Comparison of ENCODE assay signal across 16 cellular contexts in the genomic region with DNA sequence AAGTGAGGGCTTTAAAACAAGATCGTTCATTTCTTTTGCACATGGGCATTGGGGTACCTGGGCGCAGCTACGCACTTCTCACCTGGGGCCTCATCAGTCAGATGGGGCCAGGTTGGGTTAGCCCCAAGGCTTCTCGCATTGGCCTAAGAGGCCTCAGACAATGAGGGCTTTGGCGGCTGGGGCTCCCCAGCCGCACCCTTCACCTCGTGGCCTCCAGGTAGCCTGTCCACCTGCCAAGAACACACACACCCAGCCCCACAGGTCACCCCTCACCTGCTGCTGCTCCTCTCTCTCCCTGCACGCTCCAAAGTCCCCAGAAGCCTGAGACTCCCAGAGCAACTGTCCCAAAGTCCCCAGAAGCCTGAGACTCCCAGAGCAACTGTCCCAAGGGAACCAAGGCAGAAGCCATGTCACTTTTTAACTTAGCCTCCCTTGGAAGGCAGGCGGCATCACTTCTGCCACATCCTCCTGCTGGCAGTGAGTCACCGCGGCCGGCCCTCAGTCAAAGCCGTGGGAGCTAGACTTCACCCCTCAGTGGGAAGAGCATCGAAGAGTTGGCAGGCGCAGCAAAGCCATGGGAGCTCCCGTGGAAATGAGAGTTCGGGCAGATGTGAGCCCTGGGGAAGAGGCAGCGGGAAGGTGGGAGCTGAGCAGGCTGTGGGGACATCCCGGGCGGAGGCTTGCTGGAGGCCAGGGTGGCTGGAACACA.
A peak's percentile ranks its signal among the peaks of the same experiment; 100 is the strongest.
DNase-seq lines count a peak whose midpoint lies in the region; ATAC-seq and TF ChIP-seq lines count a peak whose summit lies in the region.
"Had no signal": no experiment of that assay in that cellular context is flagged by ENCODE, and none has a peak within 500 bp of the region (broad histone marks: within the 10 kb centered on the region; RNA-seq: fewer than 3 reads in every experiment).

No MANE protein-coding gene starts in this region.

- TF ChIP-seq CTCF in WTC11 (IDR thresholded peaks at IDR 0.05) (no peak), endodermal cell (conservative IDR thresholded peaks at IDR 0.05) (no peak), smooth muscle cell (IDR thresholded peaks at IDR 0.05; ENCODE audit: borderline replicate concordance, insufficient read depth, poor library complexity, severe bottlenecking) (no peak)

- H4K20me1 ChIP-seq in smooth muscle cell (ENCODE audit: low read depth), result no peaks in the 10 kb centered on the region

- H3F3A ChIP-seq in smooth muscle cell (ENCODE audit: low read depth), result peaks cover 4% of the 10 kb centered on the region

- no peaks in the 10 kb centered on the region for H3K27me3 Mint-ChIP-seq in activated naive CD4-positive, alpha-beta T cell treated with anti-CD3 and anti-CD28 coated beads, Interleukin-2, amount 10 ng/mL, durations not matched to agents 7 days and 5 days
- H3K27me3 Mint-ChIP-seq in WTC11 (ENCODE audit: low read depth) (no peaks in the 10 kb centered on the region), endodermal cell (ENCODE audit: insufficient read depth) (no peaks in the 10 kb centered on the region)
- H3K27me3 Mint-ChIP-seq: naive B cell had no signal

- H3K27me3 ChIP-seq in endodermal cell (ENCODE audit: control insufficient read depth, insufficient read depth, low read length, poor library complexity, severe bottlenecking) (no peaks in the 10 kb centered on the region), smooth muscle cell (ENCODE audit: low read depth) (no peaks in the 10 kb centered on the region)
- H3K27me3 ChIP-seq: foreskin keratinocyte had no signal

- peaks cover 38% of the 10 kb centered on the region for H3K36me3 ChIP-seq in endodermal cell (ENCODE audit: control insufficient read depth, insufficient read depth, low read length)
- no peaks in the 10 kb centered on the region for H3K36me3 ChIP-seq in smooth muscle cell (ENCODE audit: low read depth)

- H3K27ac ChIP-seq in endodermal cell (ENCODE audit: low read depth, low read length), result no peak overlapping the region
- H3K27ac ChIP-seq in smooth muscle cell (ENCODE audit: low read depth), result peak overlapping the region; percentile 60
- H3K27ac ChIP-seq: foreskin keratinocyte had no signal

- H3K4me3 ChIP-seq in endodermal cell (ENCODE audit: low read length), result no peak overlapping the region
- H3K4me3 ChIP-seq in smooth muscle cell, result no peak overlapping the region

- no peak overlapping the region for H3K4me3 Mint-ChIP-seq in activated naive CD4-positive, alpha-beta T cell treated with anti-CD3 and anti-CD28 coated beads, Interleukin-2, amount 10 ng/mL, durations not matched to agents 7 days and 5 days
- H3K4me3 Mint-ChIP-seq in WTC11 (no peak overlapping the region), endodermal cell (no peak overlapping the region)
- H3K4me3 Mint-ChIP-seq: naive B cell had no signal

- no peaks in the 10 kb centered on the region for H3K36me3 Mint-ChIP-seq in activated naive CD4-positive, alpha-beta T cell treated with anti-CD3 and anti-CD28 coated beads, Interleukin-2, amount 50 U/mL, for 72 hours
- peaks cover 7% of the 10 kb centered on the region for H3K36me3 Mint-ChIP-seq in activated naive CD4-positive, alpha-beta T cell treated with anti-CD3 and anti-CD28 coated beads, Interleukin-2, amount 10 ng/mL, durations not matched to agents 7 days and 5 days
- H3K36me3 Mint-ChIP-seq in WTC11 (peaks cover 29% of the 10 kb centered on the region), endodermal cell (ENCODE audit: low read depth) (peaks cover 54% of the 10 kb centered on the region)

- H3K9me3 Mint-ChIP-seq in activated naive CD4-positive, alpha-beta T cell treated with anti-CD3 and anti-CD28 coated beads, Interleukin-2, amount 50 U/mL, for 72 hours, result no peaks in the 10 kb centered on the region
- H3K9me3 Mint-ChIP-seq in activated naive CD4-positive, alpha-beta T cell treated with anti-CD3 and anti-CD28 coated beads, Interleukin-2, amount 10 ng/mL, durations not matched to agents 7 days and 5 days, result no peaks in the 10 kb centered on the region
- H3K9me3 Mint-ChIP-seq in WTC11 (no peaks in the 10 kb centered on the region), endodermal cell (no peaks in the 10 kb centered on the region)
- H3K9me3 Mint-ChIP-seq: naive B cell had no signal

- peaks cover 2% of the 10 kb centered on the region for H3K4me1 Mint-ChIP-seq in activated naive CD4-positive, alpha-beta T cell treated with anti-CD3 and anti-CD28 coated beads, Interleukin-2, amount 10 ng/mL, durations not matched to agents 7 days and 5 days
- H3K4me1 Mint-ChIP-seq in WTC11 (no peaks in the 10 kb centered on the region), endodermal cell (no peaks in the 10 kb centered on the region)

- H3K9ac ChIP-seq in endodermal cell (ENCODE audit: extremely low read depth, low read length, poor library complexity, severe bottlenecking) (no peak overlapping the region), smooth muscle cell (ENCODE audit: low read depth) (no peak overlapping the region)

- no peak overlapping the region for H2AFZ ChIP-seq in smooth muscle cell (ENCODE audit: low read depth)

- ATAC-seq in activated naive CD4-positive, alpha-beta T cell treated with anti-CD3 and anti-CD28 coated beads, Interleukin-2, amount 50 U/mL, for 72 hours, result no peak
- no peak for ATAC-seq in WTC11
- ATAC-seq in HG02938 (IDR thresholded peaks at IDR 0.05; ENCODE audit: unreplicated experiment), result no peak
- ATAC-seq: foreskin keratinocyte had no signal

- H3K79me2 ChIP-seq in smooth muscle cell (ENCODE audit: low read depth), result peaks cover 3% of the 10 kb centered on the region

- peak overlapping the region; percentile 72 to 88 for H3K27ac Mint-ChIP-seq in activated naive CD4-positive, alpha-beta T cell treated with anti-CD3 and anti-CD28 coated beads, Interleukin-2, amount 50 U/mL, for 72 hours
- H3K27ac Mint-ChIP-seq in activated naive CD4-positive, alpha-beta T cell treated with anti-CD3 and anti-CD28 coated beads, Interleukin-2, amount 10 ng/mL, durations not matched to agents 7 days and 5 days, result no peak overlapping the region
- peak overlapping the region; percentile 32 for H3K27ac Mint-ChIP-seq in WTC11
- peak overlapping the region; percentile 39 for H3K27ac Mint-ChIP-seq in endodermal cell

- DNase-seq in activated naive CD4-positive, alpha-beta T cell treated with anti-CD3 and anti-CD28 coated beads, Interleukin-2, amount 50 U/mL, for 72 hours (ENCODE audit: low spot score in 2 of 2), result no peak
- no peak for DNase-seq in activated naive CD4-positive, alpha-beta T cell treated with anti-CD3 and anti-CD28 coated beads, Interleukin-2, amount 10 ng/mL, durations not matched to agents 7 days and 5 days
- no peak for DNase-seq in WTC11 (ENCODE audit: low spot score)
- no peak for DNase-seq in endodermal cell
- DNase-seq in smooth muscle cell (lab: John Stamatoyannopoulos, UW; ENCODE audit: unreplicated experiment), result no peak
- no peak for DNase-seq in NCI-H187 treated with DMSO at 0.1 percent for 48 hours (lab: John Stamatoyannopoulos, UW)
- DNase-seq in amygdala (lab: John Stamatoyannopoulos, UW), result no peak
- DNase-seq: activated CD4-positive, CD25-positive, alpha-beta regulatory T cell treated with anti-CD3 and anti-CD28 coated beads, Interleukin-2, amount 50 U/mL, for 72 hours; COR-L47; foreskin keratinocyte; GOT3; naive B cell; NCI-H146; retina; SHP77 had no signal

- POLR2A ChIA-PET in WTC11 (lab: Charles Lee), result interaction anchor here (0.6 kb wide), 1 partner anchor 181 kb away, joined by 4 read pairs; no protein-coding TSS in a partner anchor

- H3K9me3 ChIP-seq in endodermal cell (ENCODE audit: control insufficient read depth, low read length), result no peaks in the 10 kb centered on the region
- no peaks in the 10 kb centered on the region for H3K9me3 ChIP-seq in smooth muscle cell (replicated peaks; ENCODE audit: low read depth)

- CTCF ChIA-PET in activated naive CD4-positive, alpha-beta T cell treated with anti-CD3 and anti-CD28 coated beads, Interleukin-2, amount 10 ng/mL, durations not matched to agents 7 days and 5 days (lab: Charles Lee), result interaction anchor here (1.4 kb wide), 1 partner anchor 77 kb away, joined by 7 read pairs; no protein-coding TSS in a partner anchor
- CTCF ChIA-PET in WTC11 (lab: Charles Lee), result interaction anchor here (1.0 kb wide), 1 partner anchor 334 kb away, joined by 3 read pairs; no protein-coding TSS in a partner anchor

- peak overlapping the region; percentile 48 for H3K4me2 ChIP-seq in smooth muscle cell

- H3K4me1 ChIP-seq in endodermal cell (ENCODE audit: control insufficient read depth, insufficient read depth, low read length), result no peaks in the 10 kb centered on the region
- peaks cover 6% of the 10 kb centered on the region for H3K4me1 ChIP-seq in smooth muscle cell (ENCODE audit: low read depth)

- 92 to 93% methylated on average over 15 to 20 of the region's 20 CpGs for WGBS in endodermal cell (ENCODE audit: insufficient coverage in 1 of 2, insufficient read length in 1 of 2), 2 experiments
- WGBS in smooth muscle cell (ENCODE audit: low lambda C conversion rate), result 79% methylated on average over 20 of the region's 20 CpGs

TF ChIP-seq in WTC11, 78 proteins besides CTCF, POLR2A, EP300 and RAD21 (continues in another document):
- no peak for TF ChIP-seq MAX (CRISPR knock-in tag; IDR thresholded peaks at IDR 0.05)
- TF ChIP-seq RORB (CRISPR knock-in tag; IDR thresholded peaks at IDR 0.05), result no peak
- no peak for TF ChIP-seq ZNF121 (CRISPR knock-in tag; IDR thresholded peaks at IDR 0.05)
- no peak for TF ChIP-seq ZNF219 (CRISPR knock-in tag; IDR thresholded peaks at IDR 0.05; ENCODE audit: borderline replicate concordance)
- TF ChIP-seq ATF3 (CRISPR knock-in tag; conservative IDR thresholded peaks at IDR 0.05), result no peak
- no peak for TF ChIP-seq RELA (CRISPR knock-in tag; IDR thresholded peaks at IDR 0.05; ENCODE audit: borderline replicate concordance)
- TF ChIP-seq EMX1 (CRISPR knock-in tag; IDR thresholded peaks at IDR 0.05), result no peak
- no peak for TF ChIP-seq ZNF317 (CRISPR knock-in tag; IDR thresholded peaks at IDR 0.05; ENCODE audit: borderline replicate concordance, low read depth)
- TF ChIP-seq JUN (CRISPR knock-in tag; IDR thresholded peaks at IDR 0.05), result no peak
- TF ChIP-seq NFE2L1 (CRISPR knock-in tag; IDR thresholded peaks at IDR 0.05), result no peak
